In the genomic region with DNA sequence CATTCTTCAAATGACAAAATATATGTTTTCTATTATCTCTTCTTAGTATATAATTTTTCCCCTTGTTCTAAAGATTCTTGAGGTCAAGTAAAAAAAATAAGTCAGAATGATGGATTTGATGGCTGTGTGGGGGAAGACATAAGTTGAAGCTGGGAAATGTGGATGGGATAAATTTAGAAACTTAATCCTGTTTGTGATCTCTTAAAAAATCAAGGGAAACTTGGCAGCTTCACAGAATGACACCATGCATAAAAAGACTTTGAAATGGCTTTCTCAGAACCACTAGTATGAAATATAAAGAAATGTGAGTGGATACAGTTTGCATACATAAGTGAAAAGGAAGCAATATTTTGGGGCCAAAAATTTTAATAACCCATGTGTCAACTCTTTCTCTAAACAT, we compare ENCODE assay signal across 19 cellular contexts.
DNase-seq lines count a peak whose midpoint lies in the region; ATAC-seq lines count a peak whose summit lies in the region.
"Had no signal": no experiment of that assay in that cellular context is flagged by ENCODE, and none has a peak within 500 bp of the region (broad histone marks: within the 10 kb centered on the region; RNA-seq: fewer than 3 reads in every experiment).

No MANE protein-coding gene starts in this region.

- ATAC-seq in HG03565 (IDR thresholded peaks at IDR 0.05; ENCODE audit: unreplicated experiment) = no peak
- no peak for ATAC-seq in GM18517 (IDR thresholded peaks at IDR 0.05; ENCODE audit: unreplicated experiment)
- ATAC-seq in HG03439 (IDR thresholded peaks at IDR 0.05; ENCODE audit: unreplicated experiment) = no peak
- ATAC-seq: K562 had no signal

- DNase-seq in NCI-H526 treated with DMSO at 0.1 percent for 48 hours (lab: John Stamatoyannopoulos, UW) = peak; percentile 41
- DNase-seq in NCI-H526 (lab: John Stamatoyannopoulos, UW) = no peak
- DNase-seq in NCI-H82 treated with DMSO at 0.1 percent for 48 hours (lab: John Stamatoyannopoulos, UW; ENCODE audit: unreplicated experiment) = peak; percentile 5
- DNase-seq in cerebellar cortex (ENCODE audit: low spot score) = peak; percentile 9
- DNase-seq in putamen (ENCODE audit: low spot score) = peak; percentile 72
- DNase-seq: 8988T; BE2C; C1 segment of cervical spinal cord; Caco-2; CD4-positive, CD25-positive, alpha-beta regulatory T cell; CD8-positive, alpha-beta memory T cell; DMS79 treated with DMSO at 0.1 percent for 48 hours; GF-D8; H9; IMR-90 had no signal

Comparison
In these comparisons a context has a peak if more than half of its experiments do, and no peak if none do; other contexts are left out.
1. DNase-seq: peak in NCI-H526 treated with DMSO at 0.1 percent for 48 hours (single experiment), NCI-H82 treated with DMSO at 0.1 percent for 48 hours (single experiment), cerebellar cortex (single experiment) and putamen (single experiment); none in NCI-H526 (0 of 2).